Comparison of ENCODE assay signal across 1 cellular context in genomic region chr13:75329723-75330122, GRCh38.
TF ChIP-seq lines count a peak whose summit lies in the region.

No MANE protein-coding gene starts in this region.

TF ChIP-seq in WTC11, 78 proteins besides CTCF, POLR2A, EP300 and RAD21 (continued from another document):
- no peak for TF ChIP-seq ZNF512 (CRISPR knock-in tag; IDR thresholded peaks at IDR 0.05; ENCODE audit: borderline replicate concordance)
- no peak for TF ChIP-seq ZNF532 (CRISPR knock-in tag; IDR thresholded peaks at IDR 0.05; ENCODE audit: borderline replicate concordance)
